ENCODE assay signal across 1 cellular context in genomic region chr6:155077784-155078183, GRCh38.
TF ChIP-seq lines count a peak whose summit lies in the region.

No MANE protein-coding gene starts in this region.

TF ChIP-seq in GM23338, 12 proteins besides CTCF, POLR2A, EP300 and RAD21 (continued from another document):
- TF ChIP-seq REST (IDR thresholded peaks at IDR 0.05; ENCODE audit: unreplicated experiment) (no peak), CREB1 (CRISPR knock-in tag; IDR thresholded peaks at IDR 0.05; ENCODE audit: low read depth) (no peak), JUNB (IDR thresholded peaks at IDR 0.05; ENCODE audit: unreplicated experiment) (no peak), STAT1 (IDR thresholded peaks at IDR 0.05; ENCODE audit: unreplicated experiment) (no peak), ZNF462 (CRISPR knock-in tag; IDR thresholded peaks at IDR 0.05) (no peak), EZH2 (IDR thresholded peaks at IDR 0.05; ENCODE audit: low read depth, unreplicated experiment) (no peak), POLR2AphosphoS5 (IDR thresholded peaks at IDR 0.05; ENCODE audit: low read depth) (no peak), NANOG (IDR thresholded peaks at IDR 0.05; ENCODE audit: borderline replicate concordance) (no peak), EZH2phosphoT487 (IDR thresholded peaks at IDR 0.05; ENCODE audit: unreplicated experiment) (no peak)
TF ChIP-seq in GM23338: peak in this region for 0.
